Comparison of ENCODE assay signal across 22 cellular contexts in the genomic region with DNA sequence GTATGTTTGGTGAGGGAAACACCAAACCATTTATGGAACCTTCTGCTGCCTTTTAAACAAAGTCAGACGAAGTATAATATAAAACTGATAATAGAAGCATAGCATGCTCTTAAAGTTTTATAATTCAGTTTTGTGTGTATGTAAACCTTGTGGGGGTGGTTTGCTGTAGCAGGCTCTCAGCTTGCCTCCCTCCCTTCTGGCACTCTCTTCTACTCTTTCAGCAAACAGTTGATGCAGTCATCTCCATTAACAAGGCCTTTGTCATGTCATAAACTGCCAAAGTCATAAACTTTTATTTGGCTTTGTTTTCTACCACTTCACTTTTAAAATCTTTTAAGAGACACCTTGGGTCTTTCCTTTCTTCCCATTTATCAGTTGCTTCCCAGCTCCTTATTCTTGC.
"Had no signal": no experiment of that assay in that cellular context is flagged by ENCODE, and none has a peak within 500 bp of the region (broad histone marks: within the 10 kb centered on the region; RNA-seq: fewer than 3 reads in every experiment).

No MANE protein-coding gene starts in this region.

- DNase-seq: cortex of kidney; effector memory CD8-positive, alpha-beta T cell; erythroblast; esophagus squamous epithelium; kidney; left lung; mesenchymal stem cell; naive thymus-derived CD4-positive, alpha-beta T cell; nephron progenitor cell; occipital lobe; ovary; psoas muscle; right cardiac atrium; spleen; stimulated activated CD4-positive, alpha-beta T cell treated with anti-CD3 and anti-CD28 coated beads, Interleukin-4, amount 100 ng/mL, for 4 hours; stimulated activated naive CD8-positive, alpha-beta T cell treated with anti-CD3 and anti-CD28 coated beads, Interleukin-15, Interleukin-2, amounts not matched to agents 100 U/mL and 50 U/mL, for 24 hours; substantia nigra; upper lobe of left lung had no signal

- ATAC-seq: effector memory CD8-positive, alpha-beta T cell; left lung; naive thymus-derived CD4-positive, alpha-beta T cell; psoas muscle; right cardiac atrium; stimulated activated memory B cell treated with anti-CD40 and anti-IgM and Interleukin-4, amounts not matched to agents 10 μg/mL and 1 μg/mL and 100 μg/mL, for 72 hours; stimulated activated naive CD8-positive, alpha-beta T cell treated with anti-CD3 and anti-CD28 coated beads, Interleukin-15, Interleukin-2, amounts not matched to agents 100 U/mL and 50 U/mL, for 24 hours had no signal

- H3K36me3 ChIP-seq: esophagus squamous epithelium, left lung, ovary, spleen, thoracic aorta, tibial nerve, upper lobe of left lung had no signal

- H3K27ac ChIP-seq: esophagus squamous epithelium, left lung, ovary, psoas muscle, spleen, thoracic aorta, tibial nerve, upper lobe of left lung had no signal

- H3K9me3 ChIP-seq: esophagus squamous epithelium, left lung, ovary, psoas muscle, spleen, thoracic aorta, tibial nerve, upper lobe of left lung had no signal

- H3K4me3 ChIP-seq: esophagus squamous epithelium, left lung, ovary, psoas muscle, skin epidermis, spleen, thoracic aorta, tibial nerve, upper lobe of left lung had no signal

- H3K27me3 ChIP-seq: esophagus squamous epithelium, left lung, ovary, spleen, tibial nerve, upper lobe of left lung had no signal

- H3K4me1 ChIP-seq: psoas muscle, spleen had no signal
